ENCODE assay signal across 9 cellular contexts in genomic region chr11:93973322-93974051, GRCh38. TPM values are rescaled to one million over a fixed set of nuclear protein-coding genes. Genes with fewer than 3 reads are reported as not detected.
"Had no signal": no experiment of that assay in that cellular context is flagged by ENCODE, and none has a peak within 500 bp of the region (broad histone marks: within the 10 kb centered on the region; RNA-seq: fewer than 3 reads in every experiment).

No MANE protein-coding gene starts in this region.

RNA-seq across cellular contexts. Expression of gene HEPHL1, which starts 47.7 kb away (rescaled TPM):
- total RNA-seq: activated CD4-positive, alpha-beta memory T cell treated with anti-CD3 and anti-CD28 coated beads, Interleukin-2, amount 10 ng/mL, durations not matched to agents 7 days and 5 days; activated CD4-positive, alpha-beta T cell treated with anti-CD3 and anti-CD28 coated beads for 36 hours; activated CD8-positive, alpha-beta memory T cell treated with anti-CD3 and anti-CD28 coated beads for 36 hours; activated naive CD4-positive, alpha-beta T cell treated with anti-CD3 and anti-CD28 coated beads for 36 hours; activated T-helper 17 cell treated with anti-CD3 and anti-CD28 coated beads, Interleukin-2, amount 50 U/mL, for 72 hours; cerebellum; MCF 10A; PC-9; SK-MEL-5 had no signal
